ENCODE assay signal across 1 cellular context in the genomic region with DNA sequence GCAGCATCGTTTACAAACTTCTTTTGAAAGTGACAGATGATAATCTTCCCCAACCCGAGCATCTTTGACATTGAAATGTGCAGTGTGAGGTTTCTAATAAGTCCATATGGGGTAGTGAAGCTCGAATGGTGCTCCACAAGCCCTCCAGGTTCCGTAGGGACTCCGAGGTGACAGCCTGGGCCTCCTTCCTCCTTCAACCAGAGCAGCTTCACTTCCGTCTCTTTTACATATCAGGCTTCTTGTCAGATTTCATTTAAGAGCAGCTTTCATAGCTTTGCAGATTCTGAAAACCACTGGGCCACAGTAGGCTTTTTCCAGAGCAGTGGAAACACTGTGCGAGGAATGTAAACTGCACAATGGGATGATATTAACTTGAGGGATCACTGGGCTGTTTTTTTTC.
TF ChIP-seq lines count a peak whose summit lies in the region.

No MANE protein-coding gene starts in this region.

TF ChIP-seq in GM23338, 12 proteins besides CTCF, POLR2A, EP300 and RAD21 (continued from another document):
- TF ChIP-seq CREB1 (CRISPR knock-in tag; IDR thresholded peaks at IDR 0.05; ENCODE audit: low read depth) (no peak), REST (IDR thresholded peaks at IDR 0.05; ENCODE audit: unreplicated experiment) (no peak), EZH2 (IDR thresholded peaks at IDR 0.05; ENCODE audit: low read depth, unreplicated experiment) (no peak), NANOG (IDR thresholded peaks at IDR 0.05; ENCODE audit: borderline replicate concordance) (no peak), ZNF462 (CRISPR knock-in tag; IDR thresholded peaks at IDR 0.05) (no peak), ZNF114 (CRISPR knock-in tag; IDR thresholded peaks at IDR 0.05) (no peak), JUNB (IDR thresholded peaks at IDR 0.05; ENCODE audit: unreplicated experiment) (no peak), STAT1 (IDR thresholded peaks at IDR 0.05; ENCODE audit: unreplicated experiment) (no peak), ZNF331 (CRISPR knock-in tag; IDR thresholded peaks at IDR 0.05; ENCODE audit: low read depth) (no peak), EZH2phosphoT487 (IDR thresholded peaks at IDR 0.05; ENCODE audit: unreplicated experiment) (no peak)
TF ChIP-seq in GM23338: peak in this region for 0.
